9 cellular contexts compared by ENCODE assay signal in the genomic region with DNA sequence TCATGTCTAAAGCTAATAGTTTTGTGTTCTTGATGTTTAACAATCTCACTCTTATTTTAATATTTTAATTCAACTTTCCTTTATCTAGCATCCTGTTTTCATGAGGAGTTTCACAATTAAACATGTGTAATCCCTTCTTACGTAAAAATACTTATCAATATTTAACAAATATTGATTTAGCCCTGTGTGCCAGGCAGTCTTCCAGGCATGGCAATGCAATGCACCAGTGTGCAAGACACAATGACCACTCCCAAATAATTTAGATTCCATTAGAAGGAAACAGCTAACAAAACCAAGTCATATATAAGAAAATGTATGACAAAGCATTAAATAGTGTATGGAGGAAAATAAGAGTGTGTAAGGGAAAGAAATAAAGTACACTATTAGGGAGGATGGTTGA.
"Had no signal": no experiment of that assay in that cellular context is flagged by ENCODE, and none has a peak within 500 bp of the region (broad histone marks: within the 10 kb centered on the region; RNA-seq: fewer than 3 reads in every experiment).

No MANE protein-coding gene starts in this region.

- DNase-seq: H9, HCEC 1CT, IMR-90, KG1 had no signal

- H3K27ac Mint-ChIP-seq: GM23338, H9 had no signal

- H3K4me3 Mint-ChIP-seq: GM23338, H9 had no signal

- H3K9me3 Mint-ChIP-seq: GM23338, H9 had no signal

- H3K27ac ChIP-seq: HL-60 had no signal

- H3K4me1 Mint-ChIP-seq: GM23338, H9 had no signal

- FAIRE-seq: H1, H54, K562 had no signal

- H3K4me3 ChIP-seq: GM23338, K562 had no signal

- H3K4me2 ChIP-seq: GM23338 had no signal

- ATAC-seq: GM23338, K562 had no signal
